15 cellular contexts compared by ENCODE assay signal in genomic region chr5:1665803-1666202, GRCh38.
DNase-seq lines count a peak whose midpoint lies in the region; TF ChIP-seq lines count a peak whose summit lies in the region.
"Had no signal": no experiment of that assay in that cellular context is flagged by ENCODE, and none has a peak within 500 bp of the region (broad histone marks: within the 10 kb centered on the region; RNA-seq: fewer than 3 reads in every experiment).

No MANE protein-coding gene starts in this region.

- CTCF ChIA-PET in MCF 10A (lab: Yijun Ruan, JAX), result no interaction called here

- DNase-seq in GM13977 (ENCODE audit: low spot score) (peak; percentile 23), mesothelial cell of epicardium (ENCODE audit: low spot score in 2 of 2, unreplicated experiment in 2 of 2) (no peak), type B pancreatic cell (ENCODE audit: extremely low spot score, unreplicated experiment) (no peak), MCF 10A (ENCODE audit: unreplicated experiment) (no peak), activated gamma-delta T cell (lab: John Stamatoyannopoulos, UW) (no peak), RPMI8226 (no peak)
- DNase-seq: activated CD4-positive, alpha-beta T cell treated with anti-CD3 and anti-CD28 coated beads for 4 hours; activated naive CD8-positive, alpha-beta T cell treated with anti-CD3 and anti-CD28 coated beads, Interleukin-2, amount 50 U/mL, for 24 hours; brain microvascular endothelial cell; DND-41; endodermal cell; NCI-H187; NCI-H226; SIG-M5 had no signal

- H3K36me3 Mint-ChIP-seq in brain (no peaks in the 10 kb centered on the region), mesothelial cell of epicardium (no peaks in the 10 kb centered on the region), type B pancreatic cell (no peaks in the 10 kb centered on the region), MCF 10A (ENCODE audit: insufficient read depth, unreplicated experiment) (no peaks in the 10 kb centered on the region)

- TF ChIP-seq CTCF in GM13977 (IDR thresholded peaks at IDR 0.05; ENCODE audit: extremely low read depth, insufficient read depth, missing control alignments), result no peak
- no peak for TF ChIP-seq CTCF in brain (conservative IDR thresholded peaks at IDR 0.05)
- TF ChIP-seq CTCF in mesothelial cell of epicardium (IDR thresholded peaks at IDR 0.05; ENCODE audit: unreplicated experiment), result no peak
- no peak for TF ChIP-seq CTCF in type B pancreatic cell (conservative IDR thresholded peaks at IDR 0.05)
- TF ChIP-seq CTCF in MCF 10A (IDR thresholded peaks at IDR 0.05; ENCODE audit: unreplicated experiment), result no peak

- in situ Hi-C loops in GM13977 (cut with MboI; ENCODE audit: low pct_unique_long_range_greater_than_20kb, low sequenced_read_pairs, unreplicated experiment), result no loop called here

- H3K4me1 Mint-ChIP-seq in brain, result peaks cover 4% of the 10 kb centered on the region
- peaks cover 6% of the 10 kb centered on the region for H3K4me1 Mint-ChIP-seq in mesothelial cell of epicardium
- no peaks in the 10 kb centered on the region for H3K4me1 Mint-ChIP-seq in type B pancreatic cell (ENCODE audit: unreplicated experiment)
- H3K4me1 Mint-ChIP-seq in MCF 10A (ENCODE audit: insufficient read depth, unreplicated experiment), result no peaks in the 10 kb centered on the region

- no TSS peak for BruUV-seq in MCF 10A (replicated peaks; lab: Mats Ljungman, UMichigan)

- H3K9me3 Mint-ChIP-seq in brain (peaks cover 0 to 7% (median 3%) of the 10 kb centered on the region in 5 experiments), mesothelial cell of epicardium (peaks cover 6% of the 10 kb centered on the region), type B pancreatic cell (no peaks in the 10 kb centered on the region), MCF 10A (ENCODE audit: unreplicated experiment) (no peaks in the 10 kb centered on the region)
- H3K9me3 Mint-ChIP-seq: activated naive CD8-positive, alpha-beta T cell treated with anti-CD3 and anti-CD28 coated beads, Interleukin-2, amount 50 U/mL, for 24 hours; endodermal cell had no signal

- H3K27ac Mint-ChIP-seq in brain (peak overlapping the region in 1 of 5 experiments; percentile 45), mesothelial cell of epicardium (no peak overlapping the region), type B pancreatic cell (no peak overlapping the region), MCF 10A (ENCODE audit: low read depth, unreplicated experiment) (no peak overlapping the region)
- H3K27ac Mint-ChIP-seq: activated naive CD8-positive, alpha-beta T cell treated with anti-CD3 and anti-CD28 coated beads, Interleukin-2, amount 50 U/mL, for 24 hours; endodermal cell had no signal

- H3K27me3 Mint-ChIP-seq in brain (peaks cover 53% of the 10 kb centered on the region), mesothelial cell of epicardium (ENCODE audit: low read depth) (peaks cover 76% of the 10 kb centered on the region), type B pancreatic cell (peaks cover 67% of the 10 kb centered on the region), MCF 10A (ENCODE audit: insufficient read depth, unreplicated experiment) (peaks cover 50% of the 10 kb centered on the region)

- H3K4me3 Mint-ChIP-seq in brain, result peak overlapping the region; percentile 10 to 64 (median 50)
- peak overlapping the region; percentile 6 for H3K4me3 Mint-ChIP-seq in mesothelial cell of epicardium
- H3K4me3 Mint-ChIP-seq in type B pancreatic cell, result peak overlapping the region; percentile 66
- H3K4me3 Mint-ChIP-seq in MCF 10A (ENCODE audit: unreplicated experiment), result no peak overlapping the region
- H3K4me3 Mint-ChIP-seq: activated naive CD8-positive, alpha-beta T cell treated with anti-CD3 and anti-CD28 coated beads, Interleukin-2, amount 50 U/mL, for 24 hours had no signal

- POLR2A ChIA-PET in MCF 10A (lab: Yijun Ruan, JAX), result no interaction called here

- intact Hi-C loops in MCF 10A (cut with micrococcal nuclease), result no loop called here
